In the genomic region with DNA sequence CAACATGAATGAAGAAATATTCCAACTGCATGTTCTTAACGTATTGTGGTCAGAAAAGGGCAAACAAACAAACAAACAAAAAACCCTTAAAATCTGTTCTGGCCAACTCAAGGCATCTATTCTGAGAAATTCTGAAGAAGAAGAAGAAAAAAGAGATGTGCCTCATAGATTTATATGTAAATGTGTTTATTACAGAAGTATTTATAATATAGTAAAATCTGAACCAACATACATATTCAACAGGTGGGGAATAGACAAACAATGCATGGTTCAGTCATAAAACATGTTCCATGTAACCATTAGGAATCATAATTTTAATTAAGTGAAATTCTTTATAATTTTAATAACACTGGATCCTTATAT, we compare ENCODE assay signal across 7 cellular contexts. TPM values are rescaled to one million over a fixed set of nuclear protein-coding genes. Genes with fewer than 3 reads are reported as not detected.
DNase-seq lines count a peak whose midpoint lies in the region; ATAC-seq, FAIRE-seq and TF ChIP-seq lines count a peak whose summit lies in the region.

No MANE protein-coding gene starts in this region.

- H3K36me3 ChIP-seq in adipocyte (ENCODE audit: control insufficient read depth, insufficient read depth, low read length, severe bottlenecking) (peaks cover 4% of the 10 kb centered on the region), kidney (ENCODE audit: control insufficient read depth in 1 of 2, insufficient read depth in 2 of 2, low read length in 2 of 2) (no peaks in the 10 kb centered on the region)

- H2AFZ ChIP-seq in H9 (ENCODE audit: low read length), result no peak overlapping the region

- H4K91ac ChIP-seq in H9 (ENCODE audit: insufficient read length, low read depth, low read length), result no peak overlapping the region

- no peak for DNase-seq in H9
- DNase-seq in adipocyte (ENCODE audit: low read depth), result no peak
- DNase-seq in kidney, result no peak
- DNase-seq in NCI-H2107 (lab: John Stamatoyannopoulos, UW), result no peak
- DNase-seq in cerebellar cortex (ENCODE audit: low spot score), result no peak

- no peaks in the 10 kb centered on the region for H4K20me1 ChIP-seq in H9 (ENCODE audit: control insufficient read depth, insufficient read depth, insufficient read length)

- no peak for ATAC-seq in GM21390 (IDR thresholded peaks at IDR 0.05; ENCODE audit: unreplicated experiment)

- H3K27ac ChIP-seq in H9 (ENCODE audit: insufficient read length, low read depth, low read length), result no peak overlapping the region
- H3K27ac ChIP-seq in kidney (ENCODE audit: low read depth in 2 of 2, low read length in 2 of 2), result peak overlapping the region in 1 of 2 donors; percentile 95
- H3K27ac ChIP-seq in temporal lobe (ENCODE audit: low read depth, low read length), result peak overlapping the region; percentile 87

- H2BK12ac ChIP-seq in H9 (ENCODE audit: insufficient read length, low read depth, low read length), result no peak overlapping the region

- H3K4me3 Mint-ChIP-seq in H9, result no peak overlapping the region

- no peak overlapping the region for H4K5ac ChIP-seq in H9 (ENCODE audit: insufficient read length, low read depth, low read length)

- no peaks in the 10 kb centered on the region for H3K79me1 ChIP-seq in H9 (ENCODE audit: insufficient read depth, low read depth, low read length, poor library complexity, severe bottlenecking)

- no peak overlapping the region for H3K18ac ChIP-seq in H9 (ENCODE audit: insufficient read length, low read depth, low read length)

- H3K23me2 ChIP-seq in H9 (ENCODE audit: insufficient read length, low read depth, low read length, poor library complexity, severe bottlenecking), result no peaks in the 10 kb centered on the region

- no peak overlapping the region for H2BK5ac ChIP-seq in H9 (ENCODE audit: insufficient read length, low read length)

- no peak overlapping the region for H4K8ac ChIP-seq in H9 (replicated peaks; ENCODE audit: insufficient read length, low read depth, low read length)

- H3K79me2 ChIP-seq in H9 (ENCODE audit: insufficient read depth, low read length), result no peaks in the 10 kb centered on the region

- no peak overlapping the region for H2BK15ac ChIP-seq in H9 (ENCODE audit: low read depth, low read length)

- H3K4me2 ChIP-seq in H9 (ENCODE audit: insufficient read depth, insufficient read length, low read length), result peak overlapping the region; percentile 55

- no peak overlapping the region for H2BK20ac ChIP-seq in H9 (ENCODE audit: low read depth, low read length, poor library complexity, severe bottlenecking)

- no peaks in the 10 kb centered on the region for H3K4me1 Mint-ChIP-seq in H9

- peak overlapping the region; percentile 97 for H3K4me3 ChIP-seq in adipocyte (ENCODE audit: low read length)
- peak overlapping the region; percentile 87 to 93 for H3K4me3 ChIP-seq in kidney (ENCODE audit: low read length in 2 of 2)

- intact Hi-C loops in kidney (cut with DNase I), result no loop called here

- peak overlapping the region; percentile 62 for H3K9ac ChIP-seq in H9 (ENCODE audit: extremely low read depth, insufficient read length, low read length)
- H3K9ac ChIP-seq in adipocyte (ENCODE audit: low read length), result peak overlapping the region; percentile 91
- peak overlapping the region; percentile 85 for H3K9ac ChIP-seq in kidney (ENCODE audit: low read length in 2 of 2)

- no peak overlapping the region for H2BK120ac ChIP-seq in H9 (ENCODE audit: low read depth, low read length, poor library complexity, severe bottlenecking)

- TF ChIP-seq CTCF in H9 (conservative IDR thresholded peaks at IDR 0.05) (no peak), kidney (IDR thresholded peaks at IDR 0.05; ENCODE audit: borderline replicate concordance, extremely low read depth, insufficient read depth) (no peak)

- no peaks in the 10 kb centered on the region for H3K9me3 ChIP-seq in H9 (ENCODE audit: control insufficient read depth, low read depth, low read length)
- H3K9me3 ChIP-seq in adipocyte (ENCODE audit: control insufficient read depth, low read length), result no peaks in the 10 kb centered on the region
- no peaks in the 10 kb centered on the region for H3K9me3 ChIP-seq in kidney (ENCODE audit: control insufficient read depth in 1 of 2, low read length in 2 of 2)

- no CpG with 5 or more reads among the region's 1 CpG for WGBS in H9 (ENCODE audit: extremely low coverage, insufficient read length, low lambda C conversion rate)

- H2AK5ac ChIP-seq in H9 (ENCODE audit: insufficient read length, low read length), result no peak overlapping the region

- FAIRE-seq in kidney (lab: Jason Lieb, UNC), result no peak

- no peaks in the 10 kb centered on the region for H3K27me3 ChIP-seq in H9 (ENCODE audit: insufficient read depth, low read length)
- no peaks in the 10 kb centered on the region for H3K27me3 ChIP-seq in adipocyte (replicated peaks; ENCODE audit: control insufficient read depth, insufficient read depth, low read length)

- H3K9me3 Mint-ChIP-seq in H9, result no peaks in the 10 kb centered on the region

- no peak overlapping the region for H3T11ph ChIP-seq in H9 (ENCODE audit: low read length)

- H3K27ac Mint-ChIP-seq in H9, result no peak overlapping the region

- no peaks in the 10 kb centered on the region for H3K36me3 Mint-ChIP-seq in H9 (ENCODE audit: insufficient read depth in 1 of 3, low read depth in 3 of 3)

- H3K14ac ChIP-seq in H9 (ENCODE audit: insufficient read depth, low read length), result no peak overlapping the region

- no peak overlapping the region for H3K56ac ChIP-seq in H9 (ENCODE audit: insufficient read length, low read depth, low read length)

- no peak overlapping the region for H3K4ac ChIP-seq in H9 (ENCODE audit: low read depth, low read length)

- no peaks in the 10 kb centered on the region for H3K4me1 ChIP-seq in H9 (ENCODE audit: insufficient read depth, low read length)
- H3K4me1 ChIP-seq in adipocyte (ENCODE audit: control insufficient read depth, insufficient read depth, low read length), result peaks cover 14% of the 10 kb centered on the region
- peaks cover 7 to 8% of the 10 kb centered on the region in 2 donors for H3K4me1 ChIP-seq in kidney (ENCODE audit: control insufficient read depth in 1 of 2, insufficient read depth in 1 of 2, low read depth in 1 of 2, low read length in 2 of 2)

- no peak overlapping the region for H3K23ac ChIP-seq in H9 (ENCODE audit: insufficient read length, low read depth, low read length)

- H3K27me3 Mint-ChIP-seq in H9 (ENCODE audit: low read depth), result no peaks in the 10 kb centered on the region

RNA-seq across cellular contexts. Expression of a gene that starts 0.6 kb away (rescaled TPM):
- total RNA-seq in H9 (2021) (3.3 and 4.0 TPM in 2 replicates), kidney (21.5 TPM), temporal lobe (1.2 TPM)
- polyA plus RNA-seq in kidney (ENCODE audit: insufficient read depth, low read depth, low replicate concordance), result 26.0 TPM

RNA-seq across cellular contexts. Expression of a gene that starts 17.3 kb away (rescaled TPM):
- total RNA-seq in H9 (2021), result 14.4 and 17.4 TPM in 2 replicates
- total RNA-seq in kidney, result 19.9 TPM
- polyA plus RNA-seq in kidney (ENCODE audit: insufficient read depth, low read depth, low replicate concordance), result 8.9 TPM
- 2.2 TPM for total RNA-seq in temporal lobe

RNA-seq across cellular contexts. Expression of a gene that starts 36.5 kb away (rescaled TPM):
- total RNA-seq in H9 (2021) (2.5 and 3.1 TPM in 2 replicates), kidney (23.1 TPM), temporal lobe (22.9 TPM)
- polyA plus RNA-seq in kidney (ENCODE audit: insufficient read depth, low read depth, low replicate concordance), result 13.8 TPM
